Comparison of ENCODE assay signal across 14 cellular contexts in genomic region chr1:76267631-76268030, GRCh38.
DNase-seq lines count a peak whose midpoint lies in the region; ATAC-seq and TF ChIP-seq lines count a peak whose summit lies in the region.
"Had no signal": no experiment of that assay in that cellular context is flagged by ENCODE, and none has a peak within 500 bp of the region (broad histone marks: within the 10 kb centered on the region; RNA-seq: fewer than 3 reads in every experiment).

No MANE protein-coding gene starts in this region.

- H3K36me3 Mint-ChIP-seq in CD8-positive, alpha-beta T cell, result no peaks in the 10 kb centered on the region
- H3K36me3 Mint-ChIP-seq in T-helper 2 cell treated with Interferon-gamma antibody and Interleukin-4, amounts not matched to agents 5 μg/mL and 100 μg/mL, for 36 hours (ENCODE audit: low read depth), result no peaks in the 10 kb centered on the region
- peaks cover 0 to under 1% of the 10 kb centered on the region in 2 donors for H3K36me3 Mint-ChIP-seq in naive B cell

- H3K27me3 Mint-ChIP-seq in CD8-positive, alpha-beta T cell (ENCODE audit: low read depth), result no peaks in the 10 kb centered on the region
- H3K27me3 Mint-ChIP-seq in T-helper 2 cell treated with Interferon-gamma antibody and Interleukin-4, amounts not matched to agents 5 μg/mL and 100 μg/mL, for 36 hours (ENCODE audit: low read depth), result peaks cover 2% of the 10 kb centered on the region
- H3K27me3 Mint-ChIP-seq in naive B cell, result no peaks in the 10 kb centered on the region

- POLR2A ChIA-PET in CD8-positive, alpha-beta T cell (lab: Charles Lee), result interaction anchor here (0.7 kb wide), 2 partner anchors 13 to 1323 kb away, joined by 3 read pairs; no protein-coding TSS in a partner anchor

- H3K4me2 ChIP-seq in BLaER1, result peak overlapping the region; percentile 50; the same call in 1 of the 2 replicates

- H3K27ac ChIP-seq in BLaER1, result no peak overlapping the region
- H3K27ac ChIP-seq in CD8-positive, alpha-beta T cell (ENCODE audit: low read depth, low read length), result no peak overlapping the region
- H3K27ac ChIP-seq: foreskin keratinocyte, left ventricle myocardium inferior, psoas muscle, suprapubic skin had no signal

- no peak overlapping the region for H3K9ac ChIP-seq in BLaER1

- no peaks in the 10 kb centered on the region for H3K36me3 ChIP-seq in BLaER1
- no peaks in the 10 kb centered on the region for H3K36me3 ChIP-seq in CD8-positive, alpha-beta T cell (ENCODE audit: insufficient read depth, low read length)
- H3K36me3 ChIP-seq: BE2C, left ventricle myocardium inferior, suprapubic skin had no signal

- no peaks in the 10 kb centered on the region for H4K20me1 ChIP-seq in BLaER1

- no peaks in the 10 kb centered on the region for H3K9me3 ChIP-seq in BLaER1
- H3K9me3 ChIP-seq in CD8-positive, alpha-beta T cell (ENCODE audit: low read length), result no peaks in the 10 kb centered on the region
- H3K9me3 ChIP-seq: BE2C, left ventricle myocardium inferior, psoas muscle, suprapubic skin had no signal

- H3K4me1 ChIP-seq in BLaER1, result peaks cover 23% of the 10 kb centered on the region
- peaks cover 49% of the 10 kb centered on the region for H3K4me1 ChIP-seq in CD8-positive, alpha-beta T cell (ENCODE audit: insufficient read depth, low read length)
- H3K4me1 ChIP-seq: foreskin keratinocyte, psoas muscle had no signal

- peak overlapping the region; percentile 30 for H3K4me3 Mint-ChIP-seq in CD8-positive, alpha-beta T cell
- H3K4me3 Mint-ChIP-seq in T-helper 2 cell treated with Interferon-gamma antibody and Interleukin-4, amounts not matched to agents 5 μg/mL and 100 μg/mL, for 36 hours, result peak overlapping the region; percentile 63
- no peak overlapping the region for H3K4me3 Mint-ChIP-seq in naive B cell

- H3K4me3 ChIP-seq in BLaER1, result no peak overlapping the region
- no peak overlapping the region for H3K4me3 ChIP-seq in CD8-positive, alpha-beta T cell (ENCODE audit: low read depth, low read length)
- H3K4me3 ChIP-seq: K562, left ventricle myocardium inferior, psoas muscle, suprapubic skin had no signal

- DNase-seq in CD8-positive, alpha-beta T cell, result no peak
- DNase-seq in T-helper 2 cell treated with Interferon-gamma antibody and Interleukin-4, amounts not matched to agents 5 μg/mL and 100 μg/mL, for 36 hours (ENCODE audit: low spot score), result no peak
- DNase-seq in naive B cell, result no peak
- no peak for DNase-seq in NCI-H1930 (lab: John Stamatoyannopoulos, UW)
- no peak for DNase-seq in islet precursor cell
- DNase-seq: anterior cingulate cortex, foreskin keratinocyte, left ventricle myocardium inferior, psoas muscle had no signal

- CTCF ChIA-PET in CD8-positive, alpha-beta T cell (lab: Charles Lee), result interaction anchor here (1.7 kb wide), 1 partner anchor 113 kb away, joined by 4 read pairs; no protein-coding TSS in a partner anchor

- peak; percentile 84 for ATAC-seq in CD8-positive, alpha-beta T cell
- ATAC-seq in naive B cell (ENCODE audit: low read depth in 2 of 2) (peak; percentile 37 to 52), HG02763 (IDR thresholded peaks at IDR 0.05; ENCODE audit: unreplicated experiment) (no peak)
- ATAC-seq: foreskin keratinocyte, K562, psoas muscle had no signal

- H3K4me1 Mint-ChIP-seq in CD8-positive, alpha-beta T cell (ENCODE audit: low read depth), result peaks cover 51% of the 10 kb centered on the region
- peaks cover 47% of the 10 kb centered on the region for H3K4me1 Mint-ChIP-seq in T-helper 2 cell treated with Interferon-gamma antibody and Interleukin-4, amounts not matched to agents 5 μg/mL and 100 μg/mL, for 36 hours (ENCODE audit: low read depth)
- H3K4me1 Mint-ChIP-seq in naive B cell, result peaks cover 30 to 38% (median 36%) of the 10 kb centered on the region in 3 donors

- H3K27ac Mint-ChIP-seq in CD8-positive, alpha-beta T cell, result peak overlapping the region; percentile 66
- H3K27ac Mint-ChIP-seq in T-helper 2 cell treated with Interferon-gamma antibody and Interleukin-4, amounts not matched to agents 5 μg/mL and 100 μg/mL, for 36 hours, result peak overlapping the region; percentile 89
- no peak overlapping the region for H3K27ac Mint-ChIP-seq in naive B cell

- TF ChIP-seq CTCF in CD8-positive, alpha-beta T cell (IDR thresholded peaks at IDR 0.05), result no peak

- H3K9me3 Mint-ChIP-seq in CD8-positive, alpha-beta T cell, result no peaks in the 10 kb centered on the region
- no peaks in the 10 kb centered on the region for H3K9me3 Mint-ChIP-seq in T-helper 2 cell treated with Interferon-gamma antibody and Interleukin-4, amounts not matched to agents 5 μg/mL and 100 μg/mL, for 36 hours
- peaks cover 0 to 4% (median 0%) of the 10 kb centered on the region in 7 donors for H3K9me3 Mint-ChIP-seq in naive B cell

- no peaks in the 10 kb centered on the region for H3K27me3 ChIP-seq in BLaER1
- no peaks in the 10 kb centered on the region for H3K27me3 ChIP-seq in CD8-positive, alpha-beta T cell (ENCODE audit: insufficient read depth, low read length)
- H3K27me3 ChIP-seq: BE2C, foreskin keratinocyte, suprapubic skin had no signal

- intact Hi-C loops in CD8-positive, alpha-beta T cell (cut with DNase I, micrococcal nuclease), result loop anchor here in 1 of 2 experiments (10.0 kb wide), 1 partner anchor 113 kb away; no protein-coding TSS in a partner anchor

Comparison
In these comparisons a context has a peak if more than half of its experiments do, and no peak if none do; other contexts are left out.
1. H3K27ac Mint-ChIP-seq: peak in CD8-positive, alpha-beta T cell (single experiment) and T-helper 2 cell treated with Interferon-gamma antibody and Interleukin-4, amounts not matched to agents 5 μg/mL and 100 μg/mL, for 36 hours (single experiment); none in naive B cell (0 of 6).
2. H3K4me3 Mint-ChIP-seq: peak in CD8-positive, alpha-beta T cell (single experiment) and T-helper 2 cell treated with Interferon-gamma antibody and Interleukin-4, amounts not matched to agents 5 μg/mL and 100 μg/mL, for 36 hours (single experiment); none in naive B cell (0 of 8).